In the genomic region with DNA sequence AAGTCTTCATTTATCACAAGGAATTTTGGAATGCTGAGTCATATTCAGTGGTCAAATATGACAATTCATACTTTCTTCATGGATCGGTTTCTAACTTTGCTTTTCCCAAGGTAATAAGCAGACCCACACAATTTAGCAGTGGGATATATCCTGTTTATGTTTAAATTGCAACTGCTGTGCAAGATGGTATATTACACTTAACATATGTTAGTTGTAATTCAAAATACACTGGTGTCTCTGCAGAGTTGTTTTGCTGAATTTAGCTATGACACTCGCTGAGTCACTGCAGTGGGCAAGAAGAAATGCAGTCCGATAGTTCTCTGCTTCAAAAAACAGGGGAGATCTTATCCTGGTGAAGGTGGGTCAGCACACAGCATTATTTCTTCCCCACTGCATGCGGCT, we compare ENCODE assay signal across 1 cellular context.
TF ChIP-seq lines count a peak whose summit lies in the region.

No MANE protein-coding gene starts in this region.

TF ChIP-seq in GM23338, 12 proteins besides CTCF, POLR2A, EP300 and RAD21 (continued from another document):
- TF ChIP-seq, protein P1, sequence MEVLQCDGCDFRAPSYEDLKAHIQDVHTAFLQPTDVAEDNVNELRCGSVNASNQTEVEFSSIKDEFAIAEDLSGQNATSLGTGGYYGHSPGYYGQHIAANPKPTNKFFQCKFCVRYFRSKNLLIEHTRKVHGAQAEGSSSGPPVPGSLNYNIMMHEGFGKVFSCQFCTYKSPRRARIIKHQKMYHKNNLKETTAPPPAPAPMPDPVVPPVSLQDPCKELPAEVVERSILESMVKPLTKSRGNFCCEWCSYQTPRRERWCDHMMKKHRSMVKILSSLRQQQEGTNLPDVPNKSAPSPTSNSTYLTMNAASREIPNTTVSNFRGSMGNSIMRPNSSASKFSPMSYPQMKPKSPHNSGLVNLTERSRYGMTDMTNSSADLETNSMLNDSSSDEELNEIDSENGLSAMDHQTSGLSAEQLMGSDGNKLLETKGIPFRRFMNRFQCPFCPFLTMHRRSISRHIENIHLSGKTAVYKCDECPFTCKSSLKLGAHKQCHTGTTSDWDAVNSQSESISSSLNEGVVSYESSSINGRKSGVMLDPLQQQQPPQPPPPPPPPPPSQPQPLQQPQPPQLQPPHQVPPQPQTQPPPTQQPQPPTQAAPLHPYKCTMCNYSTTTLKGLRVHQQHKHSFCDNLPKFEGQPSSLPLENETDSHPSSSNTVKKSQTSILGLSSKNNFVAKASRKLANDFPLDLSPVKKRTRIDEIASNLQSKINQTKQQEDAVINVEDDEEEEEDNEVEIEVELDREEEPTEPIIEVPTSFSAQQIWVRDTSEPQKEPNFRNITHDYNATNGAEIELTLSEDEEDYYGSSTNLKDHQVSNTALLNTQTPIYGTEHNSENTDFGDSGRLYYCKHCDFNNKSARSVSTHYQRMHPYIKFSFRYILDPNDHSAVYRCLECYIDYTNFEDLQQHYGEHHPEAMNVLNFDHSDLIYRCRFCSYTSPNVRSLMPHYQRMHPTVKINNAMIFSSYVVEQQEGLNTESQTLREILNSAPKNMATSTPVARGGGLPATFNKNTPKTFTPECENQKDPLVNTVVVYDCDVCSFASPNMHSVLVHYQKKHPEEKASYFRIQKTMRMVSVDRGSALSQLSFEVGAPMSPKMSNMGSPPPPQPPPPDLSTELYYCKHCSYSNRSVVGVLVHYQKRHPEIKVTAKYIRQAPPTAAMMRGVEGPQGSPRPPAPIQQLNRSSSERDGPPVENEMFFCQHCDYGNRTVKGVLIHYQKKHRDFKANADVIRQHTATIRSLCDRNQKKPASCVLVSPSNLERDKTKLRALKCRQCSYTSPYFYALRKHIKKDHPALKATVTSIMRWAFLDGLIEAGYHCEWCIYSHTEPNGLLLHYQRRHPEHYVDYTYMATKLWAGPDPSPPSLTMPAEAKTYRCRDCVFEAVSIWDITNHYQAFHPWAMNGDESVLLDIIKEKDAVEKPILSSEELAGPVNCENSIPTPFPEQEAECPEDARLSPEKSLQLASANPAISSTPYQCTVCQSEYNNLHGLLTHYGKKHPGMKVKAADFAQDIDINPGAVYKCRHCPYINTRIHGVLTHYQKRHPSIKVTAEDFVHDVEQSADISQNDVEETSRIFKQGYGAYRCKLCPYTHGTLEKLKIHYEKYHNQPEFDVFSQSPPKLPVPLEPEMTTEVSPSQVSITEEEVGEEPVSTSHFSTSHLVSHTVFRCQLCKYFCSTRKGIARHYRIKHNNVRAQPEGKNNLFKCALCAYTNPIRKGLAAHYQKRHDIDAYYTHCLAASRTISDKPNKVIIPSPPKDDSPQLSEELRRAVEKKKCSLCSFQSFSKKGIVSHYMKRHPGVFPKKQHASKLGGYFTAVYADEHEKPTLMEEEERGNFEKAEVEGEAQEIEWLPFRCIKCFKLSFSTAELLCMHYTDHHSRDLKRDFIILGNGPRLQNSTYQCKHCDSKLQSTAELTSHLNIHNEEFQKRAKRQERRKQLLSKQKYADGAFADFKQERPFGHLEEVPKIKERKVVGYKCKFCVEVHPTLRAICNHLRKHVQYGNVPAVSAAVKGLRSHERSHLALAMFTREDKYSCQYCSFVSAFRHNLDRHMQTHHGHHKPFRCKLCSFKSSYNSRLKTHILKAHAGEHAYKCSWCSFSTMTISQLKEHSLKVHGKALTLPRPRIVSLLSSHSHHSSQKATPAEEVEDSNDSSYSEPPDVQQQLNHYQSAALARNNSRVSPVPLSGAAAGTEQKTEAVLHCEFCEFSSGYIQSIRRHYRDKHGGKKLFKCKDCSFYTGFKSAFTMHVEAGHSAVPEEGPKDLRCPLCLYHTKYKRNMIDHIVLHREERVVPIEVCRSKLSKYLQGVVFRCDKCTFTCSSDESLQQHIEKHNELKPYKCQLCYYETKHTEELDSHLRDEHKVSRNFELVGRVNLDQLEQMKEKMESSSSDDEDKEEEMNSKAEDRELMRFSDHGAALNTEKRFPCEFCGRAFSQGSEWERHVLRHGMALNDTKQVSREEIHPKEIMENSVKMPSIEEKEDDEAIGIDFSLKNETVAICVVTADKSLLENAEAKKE (CRISPR knock-in tag; IDR thresholded peaks at IDR 0.05) = no peak
